Comparison of ENCODE assay signal across 1 cellular context in genomic region chr14:39177168-39177545, GRCh38.
A peak's percentile ranks its signal among the peaks of the same experiment; 100 is the strongest.
TF ChIP-seq lines count a peak whose summit lies in the region.

No MANE protein-coding gene starts in this region.

TF ChIP-seq in HepG2, 621 proteins besides CTCF, POLR2A, EP300 and RAD21 (continued from another document):
- TF ChIP-seq PRDM4 (CRISPR knock-in tag; IDR thresholded peaks at IDR 0.05; ENCODE audit: borderline replicate concordance): no peak
- TF ChIP-seq ZNF883 (CRISPR knock-in tag; IDR thresholded peaks at IDR 0.05; ENCODE audit: not compliant biosample characterization): peak; percentile 45
- TF ChIP-seq AHDC1 (CRISPR knock-in tag; IDR thresholded peaks at IDR 0.05; ENCODE audit: borderline replicate concordance): no peak
- 0 out of 2 replicates have a peak, but pooled peaks have one; percentile 43 for TF ChIP-seq ZNF552 (CRISPR knock-in tag; IDR thresholded peaks at IDR 0.05; ENCODE audit: borderline replicate concordance)
